Comparison of ENCODE assay signal across 20 cellular contexts in the genomic region with DNA sequence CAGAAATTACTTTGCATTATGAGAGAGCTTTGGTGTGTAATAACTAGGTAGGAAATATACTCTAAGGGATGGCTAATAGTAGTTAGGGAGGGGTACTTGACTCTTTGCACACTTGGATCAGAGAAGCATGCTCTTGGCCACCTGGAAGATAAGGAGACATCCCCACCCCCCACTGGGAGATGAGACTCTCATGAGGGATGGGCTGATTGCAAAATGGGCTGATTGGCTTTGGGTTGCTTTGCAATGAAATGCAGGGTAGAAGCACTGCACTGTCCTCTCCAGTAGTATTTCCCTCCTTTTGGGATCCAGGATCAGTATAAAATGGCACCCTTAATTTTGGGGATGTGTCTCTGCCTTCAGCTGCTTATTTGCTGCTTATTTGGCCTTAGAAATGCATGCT.
DNase-seq lines count a peak whose midpoint lies in the region; ATAC-seq and TF ChIP-seq lines count a peak whose summit lies in the region.
"Had no signal": no experiment of that assay in that cellular context is flagged by ENCODE, and none has a peak within 500 bp of the region (broad histone marks: within the 10 kb centered on the region; RNA-seq: fewer than 3 reads in every experiment).

No MANE protein-coding gene starts in this region.

- CTCF ChIA-PET in WTC11 (lab: Charles Lee), result interaction anchor here (1.3 to 2.5 kb wide), 2 partner anchors 149 to 195 kb away, joined by 4 to 13 read pairs; a partner anchor contains a TSS

- H3K4me3 ChIP-seq in GM23338, result no peak overlapping the region
- H3K4me3 ChIP-seq in iPS-18a (ENCODE audit: low read length), result peak overlapping the region; percentile 64
- H3K4me3 ChIP-seq: BLaER1, GM23248, HAP-1 had no signal

- H4K20me1 ChIP-seq in GM23338 (replicated peaks; ENCODE audit: insufficient read depth), result no peaks in the 10 kb centered on the region
- H4K20me1 ChIP-seq: BLaER1 had no signal

- H3K36me3 Mint-ChIP-seq in GM23338 (ENCODE audit: low read depth) (peaks cover 54% of the 10 kb centered on the region), WTC11 (peaks cover 66% of the 10 kb centered on the region)
- H3K36me3 Mint-ChIP-seq: CD8-positive, alpha-beta T cell had no signal

- peaks cover 31% of the 10 kb centered on the region for H3K4me1 ChIP-seq in GM23338 (ENCODE audit: insufficient read depth)
- peaks cover 38% of the 10 kb centered on the region for H3K4me1 ChIP-seq in iPS-18a (ENCODE audit: control insufficient read depth, low read depth, low read length)
- H3K4me1 ChIP-seq: BLaER1, Caco-2 had no signal

- H3K9me3 ChIP-seq in iPS-18a (ENCODE audit: control insufficient read depth, low read depth, low read length), result peaks cover 5% of the 10 kb centered on the region
- H3K9me3 ChIP-seq: Caco-2, HAP-1 had no signal

- H3K27me3 ChIP-seq in GM23338 (ENCODE audit: insufficient read depth), result no peaks in the 10 kb centered on the region
- no peaks in the 10 kb centered on the region for H3K27me3 ChIP-seq in iPS-18a (ENCODE audit: control insufficient read depth, insufficient read depth, low read length)
- H3K27me3 ChIP-seq: BLaER1 had no signal

- ATAC-seq in GM23338, result no peak
- no peak for ATAC-seq in WTC11
- ATAC-seq in GM19035 (IDR thresholded peaks at IDR 0.05; ENCODE audit: unreplicated experiment), result no peak
- ATAC-seq in HG03469 (IDR thresholded peaks at IDR 0.05; ENCODE audit: unreplicated experiment), result no peak
- ATAC-seq: CD8-positive, alpha-beta T cell had no signal

- no peaks in the 10 kb centered on the region for H3K36me3 ChIP-seq in GM23338 (ENCODE audit: insufficient read depth)
- H3K36me3 ChIP-seq in iPS-18a (ENCODE audit: control insufficient read depth, low read depth, low read length), result no peaks in the 10 kb centered on the region
- H3K36me3 ChIP-seq: BLaER1, HAP-1 had no signal

- DNase-seq in GM23338 (ENCODE audit: low spot score) (no peak), NCI-H82 (lab: John Stamatoyannopoulos, UW) (peak; percentile 83), WTC11 (ENCODE audit: low spot score) (no peak), mucosa of gallbladder (ENCODE audit: low spot score) (no peak), NCI-H226 (no peak)
- DNase-seq: Caco-2; CD4-positive, CD25-positive, alpha-beta regulatory T cell; CD8-positive, alpha-beta T cell; DMS153; DND-41; GM23248; HFFc6 had no signal

- 0 out of 2 replicates have a peak, but pooled peaks cover 3% of the 10 kb centered on the region for H3K9me2 ChIP-seq in GM23338 (ENCODE audit: insufficient read depth)

- H3K4me3 Mint-ChIP-seq in GM23338 (0 out of 3 replicates have a peak overlapping the region, but pooled peaks have one; percentile 2), WTC11 (peak overlapping the region; percentile 17; the same call in 1 of the 2 replicates)
- H3K4me3 Mint-ChIP-seq: B cell; CD4-positive, CD25-positive, alpha-beta regulatory T cell; CD8-positive, alpha-beta T cell; HFFc6 had no signal

- H3K27me3 Mint-ChIP-seq in GM23338 (ENCODE audit: insufficient read depth, low read depth, poor library complexity), result peaks cover 15% of the 10 kb centered on the region
- peaks cover 3% of the 10 kb centered on the region; the same call in 1 of the 2 replicates for H3K27me3 Mint-ChIP-seq in WTC11 (ENCODE audit: low read depth)

- no peaks in the 10 kb centered on the region; the same call in 1 of the 2 replicates for H3K79me2 ChIP-seq in GM23338 (replicated peaks; ENCODE audit: insufficient read depth)

- H3K9me3 Mint-ChIP-seq in GM23338 (peaks cover 65% of the 10 kb centered on the region), WTC11 (peaks cover 62% of the 10 kb centered on the region)
- H3K9me3 Mint-ChIP-seq: HFFc6 had no signal

- H3K4me2 ChIP-seq in GM23338, result no peak overlapping the region
- H3K4me2 ChIP-seq: BLaER1 had no signal

- no peaks in the 10 kb centered on the region for H3F3A ChIP-seq in GM23338 (replicated peaks; ENCODE audit: low read depth)

- H3K27ac ChIP-seq in GM23338 (ENCODE audit: low read depth), result no peak overlapping the region
- H3K27ac ChIP-seq in iPS-18a (ENCODE audit: low read length), result no peak overlapping the region
- H3K27ac ChIP-seq: 22Rv1, BLaER1, C4-2B, GM23248 had no signal

- no peak overlapping the region for H2AFZ ChIP-seq in GM23338
- H2AFZ ChIP-seq: GM23248 had no signal

- POLR2A ChIA-PET in WTC11 (lab: Charles Lee), result no interaction called here

- TF ChIP-seq CTCF in GM23338 (conservative IDR thresholded peaks at IDR 0.05; ENCODE audit: low read depth in 2 of 2), result no peak
- TF ChIP-seq CTCF in WTC11 (IDR thresholded peaks at IDR 0.05), result no peak

- H3K4me1 Mint-ChIP-seq in GM23338 (peaks cover 24% of the 10 kb centered on the region), WTC11 (peaks cover 48% of the 10 kb centered on the region)
- H3K4me1 Mint-ChIP-seq: B cell had no signal

- H3K9ac ChIP-seq in iPS-18a (ENCODE audit: low read length), result no peak overlapping the region
- H3K9ac ChIP-seq: BLaER1, GM23248 had no signal

- H3K27ac Mint-ChIP-seq in GM23338 (no peak overlapping the region), WTC11 (no peak overlapping the region)
- H3K27ac Mint-ChIP-seq: B cell; CD4-positive, CD25-positive, alpha-beta regulatory T cell; CD8-positive, alpha-beta T cell; HFFc6 had no signal

TF ChIP-seq in GM23338, 12 proteins besides CTCF, POLR2A, EP300 and RAD21 (continues in another document):
- TF ChIP-seq NANOG (IDR thresholded peaks at IDR 0.05; ENCODE audit: borderline replicate concordance) (no peak), POLR2AphosphoS5 (IDR thresholded peaks at IDR 0.05; ENCODE audit: low read depth) (no peak), CREB1 (CRISPR knock-in tag; IDR thresholded peaks at IDR 0.05; ENCODE audit: low read depth) (no peak), STAT1 (IDR thresholded peaks at IDR 0.05; ENCODE audit: unreplicated experiment) (no peak)

TF ChIP-seq in WTC11, 78 proteins besides CTCF, POLR2A, EP300 and RAD21:
- TF ChIP-seq GTF2I (CRISPR knock-in tag; conservative IDR thresholded peaks at IDR 0.05) (no peak), ZNF317 (CRISPR knock-in tag; IDR thresholded peaks at IDR 0.05; ENCODE audit: borderline replicate concordance, low read depth) (no peak), MXD4 (CRISPR knock-in tag; IDR thresholded peaks at IDR 0.05; ENCODE audit: borderline replicate concordance) (no peak), NR1H2 (CRISPR knock-in tag; IDR thresholded peaks at IDR 0.05) (no peak), ZBTB21 (CRISPR knock-in tag; IDR thresholded peaks at IDR 0.05; ENCODE audit: borderline replicate concordance) (no peak), NR3C1 (CRISPR knock-in tag; conservative IDR thresholded peaks at IDR 0.05; ENCODE audit: low read depth) (no peak), NR2C2 (CRISPR knock-in tag; IDR thresholded peaks at IDR 0.05) (no peak), PRRX2 (CRISPR knock-in tag; IDR thresholded peaks at IDR 0.05) (no peak)
- TF ChIP-seq, protein P1, sequence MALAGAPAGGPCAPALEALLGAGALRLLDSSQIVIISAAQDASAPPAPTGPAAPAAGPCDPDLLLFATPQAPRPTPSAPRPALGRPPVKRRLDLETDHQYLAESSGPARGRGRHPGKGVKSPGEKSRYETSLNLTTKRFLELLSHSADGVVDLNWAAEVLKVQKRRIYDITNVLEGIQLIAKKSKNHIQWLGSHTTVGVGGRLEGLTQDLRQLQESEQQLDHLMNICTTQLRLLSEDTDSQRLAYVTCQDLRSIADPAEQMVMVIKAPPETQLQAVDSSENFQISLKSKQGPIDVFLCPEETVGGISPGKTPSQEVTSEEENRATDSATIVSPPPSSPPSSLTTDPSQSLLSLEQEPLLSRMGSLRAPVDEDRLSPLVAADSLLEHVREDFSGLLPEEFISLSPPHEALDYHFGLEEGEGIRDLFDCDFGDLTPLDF (CRISPR knock-in tag; IDR thresholded peaks at IDR 0.05), result no peak
- TF ChIP-seq, protein P2, sequence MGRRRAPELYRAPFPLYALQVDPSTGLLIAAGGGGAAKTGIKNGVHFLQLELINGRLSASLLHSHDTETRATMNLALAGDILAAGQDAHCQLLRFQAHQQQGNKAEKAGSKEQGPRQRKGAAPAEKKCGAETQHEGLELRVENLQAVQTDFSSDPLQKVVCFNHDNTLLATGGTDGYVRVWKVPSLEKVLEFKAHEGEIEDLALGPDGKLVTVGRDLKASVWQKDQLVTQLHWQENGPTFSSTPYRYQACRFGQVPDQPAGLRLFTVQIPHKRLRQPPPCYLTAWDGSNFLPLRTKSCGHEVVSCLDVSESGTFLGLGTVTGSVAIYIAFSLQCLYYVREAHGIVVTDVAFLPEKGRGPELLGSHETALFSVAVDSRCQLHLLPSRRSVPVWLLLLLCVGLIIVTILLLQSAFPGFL (CRISPR knock-in tag; IDR thresholded peaks at IDR 0.05; ENCODE audit: borderline replicate concordance), result no peak
- TF ChIP-seq, protein P3, sequence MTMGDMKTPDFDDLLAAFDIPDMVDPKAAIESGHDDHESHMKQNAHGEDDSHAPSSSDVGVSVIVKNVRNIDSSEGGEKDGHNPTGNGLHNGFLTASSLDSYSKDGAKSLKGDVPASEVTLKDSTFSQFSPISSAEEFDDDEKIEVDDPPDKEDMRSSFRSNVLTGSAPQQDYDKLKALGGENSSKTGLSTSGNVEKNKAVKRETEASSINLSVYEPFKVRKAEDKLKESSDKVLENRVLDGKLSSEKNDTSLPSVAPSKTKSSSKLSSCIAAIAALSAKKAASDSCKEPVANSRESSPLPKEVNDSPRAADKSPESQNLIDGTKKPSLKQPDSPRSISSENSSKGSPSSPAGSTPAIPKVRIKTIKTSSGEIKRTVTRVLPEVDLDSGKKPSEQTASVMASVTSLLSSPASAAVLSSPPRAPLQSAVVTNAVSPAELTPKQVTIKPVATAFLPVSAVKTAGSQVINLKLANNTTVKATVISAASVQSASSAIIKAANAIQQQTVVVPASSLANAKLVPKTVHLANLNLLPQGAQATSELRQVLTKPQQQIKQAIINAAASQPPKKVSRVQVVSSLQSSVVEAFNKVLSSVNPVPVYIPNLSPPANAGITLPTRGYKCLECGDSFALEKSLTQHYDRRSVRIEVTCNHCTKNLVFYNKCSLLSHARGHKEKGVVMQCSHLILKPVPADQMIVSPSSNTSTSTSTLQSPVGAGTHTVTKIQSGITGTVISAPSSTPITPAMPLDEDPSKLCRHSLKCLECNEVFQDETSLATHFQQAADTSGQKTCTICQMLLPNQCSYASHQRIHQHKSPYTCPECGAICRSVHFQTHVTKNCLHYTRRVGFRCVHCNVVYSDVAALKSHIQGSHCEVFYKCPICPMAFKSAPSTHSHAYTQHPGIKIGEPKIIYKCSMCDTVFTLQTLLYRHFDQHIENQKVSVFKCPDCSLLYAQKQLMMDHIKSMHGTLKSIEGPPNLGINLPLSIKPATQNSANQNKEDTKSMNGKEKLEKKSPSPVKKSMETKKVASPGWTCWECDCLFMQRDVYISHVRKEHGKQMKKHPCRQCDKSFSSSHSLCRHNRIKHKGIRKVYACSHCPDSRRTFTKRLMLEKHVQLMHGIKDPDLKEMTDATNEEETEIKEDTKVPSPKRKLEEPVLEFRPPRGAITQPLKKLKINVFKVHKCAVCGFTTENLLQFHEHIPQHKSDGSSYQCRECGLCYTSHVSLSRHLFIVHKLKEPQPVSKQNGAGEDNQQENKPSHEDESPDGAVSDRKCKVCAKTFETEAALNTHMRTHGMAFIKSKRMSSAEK (CRISPR knock-in tag; IDR thresholded peaks at IDR 0.05; ENCODE audit: borderline replicate concordance), result no peak
